ENCODE assay signal across 15 cellular contexts in genomic region chr10:110457851-110458582, GRCh38. TPM values are rescaled to one million over a fixed set of nuclear protein-coding genes. Genes with fewer than 3 reads are reported as not detected.
DNase-seq lines count a peak whose midpoint lies in the region; ATAC-seq and TF ChIP-seq lines count a peak whose summit lies in the region.
"Had no signal": no experiment of that assay in that cellular context is flagged by ENCODE, and none has a peak within 500 bp of the region (broad histone marks: within the 10 kb centered on the region; RNA-seq: fewer than 3 reads in every experiment).

No MANE protein-coding gene starts in this region.

- H3K4me3 Mint-ChIP-seq in central memory CD8-positive, alpha-beta T cell, result no peak overlapping the region

- H3K9me3 ChIP-seq in heart left ventricle (no peaks in the 10 kb centered on the region), transverse colon (no peaks in the 10 kb centered on the region)
- H3K9me3 ChIP-seq: MG63 had no signal

- H3K4me1 ChIP-seq in heart left ventricle (peaks cover 0 to 47% (median 14%) of the 10 kb centered on the region in 12 donors), transverse colon (no peaks in the 10 kb centered on the region)

- H3K27me3 Mint-ChIP-seq in central memory CD8-positive, alpha-beta T cell, result no peaks in the 10 kb centered on the region

- ATAC-seq in heart left ventricle (no peak), Right ventricle myocardium inferior (no peak), HG03460 (IDR thresholded peaks at IDR 0.05; ENCODE audit: unreplicated experiment) (peak; percentile 38), HG02571 (IDR thresholded peaks at IDR 0.05; ENCODE audit: unreplicated experiment) (no peak)
- no peak for ATAC-seq in central memory CD8-positive, alpha-beta T cell (replicated peaks; ENCODE audit: extremely low read depth, poor library complexity, severe bottlenecking)
- ATAC-seq: HCT116, left colon had no signal

- no peak for TF ChIP-seq EP300 in transverse colon (IDR thresholded peaks at IDR 0.05; ENCODE audit: low read depth)

- WGBS in heart left ventricle, 4 donors, result 88 to 92% (median 90%) methylated on average over 10 of the region's 10 CpGs
- WGBS in transverse colon (ENCODE audit: low coverage in 1 of 2), 2 donors, result 75% methylated on average over 10 of the region's 10 CpGs; no CpG with 5 or more reads in 1 of the 2 donors

- TF ChIP-seq CTCF in heart left ventricle (IDR thresholded peaks at IDR 0.05), result no peak
- no peak for TF ChIP-seq CTCF in transverse colon (IDR thresholded peaks at IDR 0.05)

- H3K27ac ChIP-seq in heart left ventricle, result peak overlapping the region in 11 of 12 donors; percentile 22 to 77 (median 66)
- H3K27ac ChIP-seq in transverse colon, result peak overlapping the region in 2 of 4 donors; percentile 25 to 48

- H3K4me1 Mint-ChIP-seq in central memory CD8-positive, alpha-beta T cell, result peaks cover 40% of the 10 kb centered on the region

- H3K9me3 Mint-ChIP-seq in central memory CD8-positive, alpha-beta T cell, result no peaks in the 10 kb centered on the region

- no peaks in the 10 kb centered on the region for H3K27me3 ChIP-seq in heart left ventricle
- no peaks in the 10 kb centered on the region for H3K27me3 ChIP-seq in transverse colon
- H3K27me3 ChIP-seq: MG63 had no signal

- in situ Hi-C loops in transverse colon (cut with MboI; ENCODE audit: low pct_ligation_motif_present in 1 of 4, low pct_unique_long_range_greater_than_20kb in 1 of 4, low sequenced_read_pairs in 3 of 4), result no loop called here

- TF ChIP-seq POLR2A in heart left ventricle (IDR thresholded peaks at IDR 0.05), result no peak
- no peak for TF ChIP-seq POLR2A in transverse colon (IDR thresholded peaks at IDR 0.05)

- no peaks in the 10 kb centered on the region for H3K36me3 ChIP-seq in heart left ventricle
- no peaks in the 10 kb centered on the region for H3K36me3 ChIP-seq in transverse colon
- H3K36me3 ChIP-seq: MG63 had no signal

- H3K27ac Mint-ChIP-seq in central memory CD8-positive, alpha-beta T cell (ENCODE audit: low read depth), result peak overlapping the region; percentile 63

- DNase-seq in heart left ventricle (no peak), Right ventricle myocardium inferior (ENCODE audit: missing footprints) (no peak), transverse colon (peak; percentile 19), retina (no peak), occipital lobe (lab: John Stamatoyannopoulos, UW) (no peak)
- no peak for DNase-seq in central memory CD8-positive, alpha-beta T cell (ENCODE audit: low spot score in 2 of 2)
- DNase-seq: foreskin melanocyte, GF-D8, left colon, MG63, NCI-H345, substantia nigra had no signal

- peaks cover 2% of the 10 kb centered on the region for H3K36me3 Mint-ChIP-seq in central memory CD8-positive, alpha-beta T cell (ENCODE audit: insufficient read depth)

- H3K4me3 ChIP-seq in heart left ventricle, result no peak overlapping the region
- H3K4me3 ChIP-seq in transverse colon, result no peak overlapping the region
- H3K4me3 ChIP-seq: MG63 had no signal

- intact Hi-C loops in heart left ventricle (cut with DNase I) (loop anchor here in 2 of 10 donors (5.0 kb wide), 2 partner anchors 44 to 89 kb away; no protein-coding TSS in a partner anchor), Right ventricle myocardium inferior (cut with DNase I) (loop anchor here (5.0 kb wide), 1 partner anchor 39 kb away; the partner anchor contains the start of gene DUSP5), transverse colon (cut with DNase I; ENCODE audit: low total_unique reads) (no loop called here)

RNA-seq across cellular contexts. Expression of gene DUSP5, which starts 39.7 kb away (rescaled TPM):
- total RNA-seq in heart left ventricle, result 10 to 100 TPM in 7 of 9 donors, 1 to 10 TPM in 2; 5.5 to 36.4 (median 16.1) TPM
- polyA plus RNA-seq in heart left ventricle, result 10 to 100 TPM in 1 of 2 donors, 1 to 10 TPM in 1; 3.5 to 42.7 TPM
- total RNA-seq in Right ventricle myocardium inferior, result 6.2 TPM
- 10 to 100 TPM in 1 of 4 donors, 1 to 10 TPM in 3; 6.2 to 16.0 (median 6.6) TPM for total RNA-seq in transverse colon
- 4.7 TPM for total RNA-seq in occipital lobe
